ENCODE assay signal across 24 cellular contexts in the genomic region with DNA sequence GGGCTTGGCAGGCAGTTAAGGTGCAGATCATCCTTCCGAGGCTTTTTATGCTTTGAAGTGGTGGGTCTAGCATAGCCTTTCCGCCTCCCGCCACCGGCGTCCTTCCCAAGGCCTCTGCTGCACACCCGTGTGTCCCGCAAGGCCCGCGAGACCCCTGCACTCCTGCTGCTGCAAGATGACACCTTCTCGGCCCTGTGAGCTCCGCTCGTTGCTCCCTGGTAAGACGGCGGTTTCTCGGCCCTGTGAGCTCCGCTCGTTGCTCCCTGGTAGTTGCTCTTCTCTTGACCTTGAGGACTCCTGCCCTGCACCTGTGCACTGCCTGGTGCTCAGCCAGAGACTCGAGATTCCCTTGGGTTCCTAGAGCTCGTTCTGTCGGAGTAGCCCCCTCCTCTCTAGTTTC. TPM values are rescaled to one million over a fixed set of nuclear protein-coding genes. Genes with fewer than 3 reads are reported as not detected.
A peak's percentile ranks its signal among the peaks of the same experiment; 100 is the strongest.
DNase-seq lines count a peak whose midpoint lies in the region; ATAC-seq, FAIRE-seq and TF ChIP-seq lines count a peak whose summit lies in the region.
"Had no signal": no experiment of that assay in that cellular context is flagged by ENCODE, and none has a peak within 500 bp of the region (broad histone marks: within the 10 kb centered on the region; RNA-seq: fewer than 3 reads in every experiment).

No MANE protein-coding gene starts in this region.

- H3K9me3 Mint-ChIP-seq in activated CD8-positive, alpha-beta T cell treated with anti-CD3 and anti-CD28 coated beads for 36 hours, result no peaks in the 10 kb centered on the region
- H3K9me3 Mint-ChIP-seq: CD4-positive, CD25-positive, alpha-beta regulatory T cell; CD8-positive, alpha-beta memory T cell had no signal

- POLR2A ChIA-PET in activated CD8-positive, alpha-beta T cell treated with anti-CD3 and anti-CD28 coated beads for 36 hours (lab: Charles Lee), result no interaction called here

- H3K4me1 ChIP-seq in kidney (ENCODE audit: control insufficient read depth in 1 of 2, insufficient read depth in 1 of 2, low read depth in 1 of 2, low read length in 2 of 2) (no peaks in the 10 kb centered on the region), neuronal stem cell (ENCODE audit: control insufficient read depth in 2 of 2, insufficient read depth in 1 of 2, low read depth in 1 of 2, low read length in 2 of 2) (no peaks in the 10 kb centered on the region)
- H3K4me1 ChIP-seq: BE2C, HAP-1 had no signal

- no peaks in the 10 kb centered on the region for H3K27me3 Mint-ChIP-seq in T-helper 17 cell
- H3K27me3 Mint-ChIP-seq in activated CD8-positive, alpha-beta T cell treated with anti-CD3 and anti-CD28 coated beads for 36 hours, result no peaks in the 10 kb centered on the region
- H3K27me3 Mint-ChIP-seq: CD4-positive, CD25-positive, alpha-beta regulatory T cell had no signal

- no CpG with 5 or more reads among the region's 20 CpGs for WGBS in neuronal stem cell (ENCODE audit: extremely low coverage in 2 of 2, insufficient read length in 2 of 2, insufficient replicate concordance in 1 of 2), 2 donors

- H3K18ac ChIP-seq in neuronal stem cell (ENCODE audit: low read length), result no peak overlapping the region

- no peak overlapping the region for H4K8ac ChIP-seq in neuronal stem cell (ENCODE audit: low read depth, low read length)

- H3K4me2 ChIP-seq in neuronal stem cell (ENCODE audit: insufficient read depth, low read length, poor library complexity, severe bottlenecking), result no peak overlapping the region

- H2AFZ ChIP-seq in neuronal stem cell (ENCODE audit: low read length), result no peak overlapping the region
- H2AFZ ChIP-seq: GM23248 had no signal

- H2BK120ac ChIP-seq in neuronal stem cell (ENCODE audit: low read depth, low read length), result no peak overlapping the region

- no peak overlapping the region for H2AK5ac ChIP-seq in neuronal stem cell (ENCODE audit: low read depth, low read length)

- DNase-seq in T-helper 17 cell (no peak), kidney (peak; percentile 65), neuronal stem cell (ENCODE audit: low spot score) (no peak), midbrain (lab: John Stamatoyannopoulos, UW) (no peak)
- DNase-seq in activated effector memory CD4-positive, alpha-beta T cell treated with Interleukin-2 at 50 U/mL for 16 hours, result no peak
- DNase-seq in activated CD8-positive, alpha-beta T cell treated with anti-CD3 and anti-CD28 coated beads for 36 hours, result no peak
- DNase-seq: ACHN; BE2C; C1 segment of cervical spinal cord; CD4-positive, CD25-positive, alpha-beta regulatory T cell; COR-L47; DMS 273 treated with DMSO at 0.1 percent for 48 hours; DMS53; DND-41; EL; GM23248 had no signal

- H3K9me3 ChIP-seq in T-helper 17 cell (ENCODE audit: control insufficient read depth, low read length, poor library complexity, severe bottlenecking) (no peaks in the 10 kb centered on the region), kidney (ENCODE audit: control insufficient read depth in 1 of 2, low read length in 2 of 2) (no peaks in the 10 kb centered on the region), neuronal stem cell (replicated peaks in 1 of 2; ENCODE audit: control insufficient read depth in 2 of 2, insufficient read depth in 1 of 2, low read depth in 1 of 2, low read length in 2 of 2) (peaks cover 0 to 3% of the 10 kb centered on the region in 2 donors)
- H3K9me3 ChIP-seq: BE2C, HAP-1 had no signal

- no peaks in the 10 kb centered on the region for H3K4me1 Mint-ChIP-seq in T-helper 17 cell
- no peaks in the 10 kb centered on the region for H3K4me1 Mint-ChIP-seq in activated CD8-positive, alpha-beta T cell treated with anti-CD3 and anti-CD28 coated beads for 36 hours (ENCODE audit: low read depth)
- H3K4me1 Mint-ChIP-seq: CD8-positive, alpha-beta memory T cell had no signal

- no peak overlapping the region for H3K4ac ChIP-seq in neuronal stem cell (ENCODE audit: low read length)

- H3K27me3 ChIP-seq in neuronal stem cell (ENCODE audit: control insufficient read depth in 3 of 3, insufficient read depth in 3 of 3, low read depth in 1 of 3, low read length in 3 of 3), result no peaks in the 10 kb centered on the region
- H3K27me3 ChIP-seq: BE2C had no signal

- H2BK12ac ChIP-seq in neuronal stem cell (ENCODE audit: low read length), result no peak overlapping the region

- no peak overlapping the region for H3K23ac ChIP-seq in neuronal stem cell (ENCODE audit: low read depth, low read length, poor library complexity)

- no peak overlapping the region for H2BK15ac ChIP-seq in neuronal stem cell (ENCODE audit: low read length)

- no peak for TF ChIP-seq CTCF in kidney (IDR thresholded peaks at IDR 0.05; ENCODE audit: borderline replicate concordance, extremely low read depth, insufficient read depth)
- TF ChIP-seq CTCF in activated CD8-positive, alpha-beta T cell treated with anti-CD3 and anti-CD28 coated beads for 36 hours (IDR thresholded peaks at IDR 0.05), result no peak

- CTCF ChIA-PET in activated CD8-positive, alpha-beta T cell treated with anti-CD3 and anti-CD28 coated beads for 36 hours (lab: Charles Lee), result interaction anchor here (1.0 to 2.4 kb wide), 2 partner anchors 17 to 195 kb away, joined by 3 to 8 read pairs; no protein-coding TSS in a partner anchor

- no peak overlapping the region for H4K91ac ChIP-seq in neuronal stem cell (ENCODE audit: low read depth, low read length, poor library complexity)

- peak overlapping the region; percentile 72 for H3K27ac Mint-ChIP-seq in T-helper 17 cell
- H3K27ac Mint-ChIP-seq in activated CD8-positive, alpha-beta T cell treated with anti-CD3 and anti-CD28 coated beads for 36 hours, result no peak overlapping the region

- H3K79me1 ChIP-seq in neuronal stem cell (ENCODE audit: low read depth, low read length), result peaks cover 11% of the 10 kb centered on the region

- H3K4me3 ChIP-seq in kidney (ENCODE audit: low read length in 2 of 2) (no peak overlapping the region), neuronal stem cell (ENCODE audit: low read length in 2 of 2) (no peak overlapping the region)
- H3K4me3 ChIP-seq: GM12878, GM23248, HAP-1 had no signal

- FAIRE-seq in kidney (lab: Jason Lieb, UNC), result no peak
- FAIRE-seq: A204.1, GM12878, GM19239 had no signal

- H3K4me3 Mint-ChIP-seq in T-helper 17 cell, result no peak overlapping the region
- H3K4me3 Mint-ChIP-seq in activated CD8-positive, alpha-beta T cell treated with anti-CD3 and anti-CD28 coated beads for 36 hours, result no peak overlapping the region
- H3K4me3 Mint-ChIP-seq: CD4-positive, CD25-positive, alpha-beta regulatory T cell; CD8-positive, alpha-beta memory T cell had no signal

- H3K14ac ChIP-seq in neuronal stem cell (ENCODE audit: low read length), result no peak overlapping the region

- no peak for ATAC-seq in T-helper 17 cell
- no peak for ATAC-seq in activated CD8-positive, alpha-beta T cell treated with anti-CD3 and anti-CD28 coated beads for 36 hours
- ATAC-seq: GM12878 had no signal

- peak overlapping the region; percentile 10 for H2BK5ac ChIP-seq in neuronal stem cell (ENCODE audit: low read length)

- intact Hi-C loops in kidney (cut with DNase I), result no loop called here
- intact Hi-C loops in activated CD8-positive, alpha-beta T cell treated with anti-CD3 and anti-CD28 coated beads for 36 hours (cut with micrococcal nuclease), result no loop called here

- H3K27ac ChIP-seq in kidney (ENCODE audit: low read depth in 2 of 2, low read length in 2 of 2) (no peak overlapping the region), neuronal stem cell (replicated peaks; ENCODE audit: low read length) (no peak overlapping the region)
- H3K27ac ChIP-seq: GM23248 had no signal

- no peaks in the 10 kb centered on the region for H3K36me3 ChIP-seq in kidney (ENCODE audit: control insufficient read depth in 1 of 2, insufficient read depth in 2 of 2, low read length in 2 of 2)
- peaks cover 37 to 92% of the 10 kb centered on the region in 2 donors for H3K36me3 ChIP-seq in neuronal stem cell (replicated peaks in 1 of 2; ENCODE audit: control insufficient read depth in 2 of 2, insufficient read depth in 2 of 2, low read length in 2 of 2)

- H3K9ac ChIP-seq in kidney (ENCODE audit: low read length in 2 of 2) (no peak overlapping the region), neuronal stem cell (ENCODE audit: low read depth, low read length, poor library complexity) (no peak overlapping the region)
- H3K9ac ChIP-seq: GM23248 had no signal

- no peaks in the 10 kb centered on the region for H3K36me3 Mint-ChIP-seq in T-helper 17 cell (ENCODE audit: low read depth)
- H3K36me3 Mint-ChIP-seq in activated CD8-positive, alpha-beta T cell treated with anti-CD3 and anti-CD28 coated beads for 36 hours (ENCODE audit: low read depth), result peaks cover 32% of the 10 kb centered on the region
- H3K36me3 Mint-ChIP-seq: CD4-positive, CD25-positive, alpha-beta regulatory T cell; CD8-positive, alpha-beta memory T cell had no signal

RNA-seq across cellular contexts. Expression of a gene that starts 17.9 kb away (rescaled TPM):
- total RNA-seq in T-helper 17 cell (10 to 100 TPM; 47.5 to 54.8 TPM), kidney (40.5 TPM)
- polyA plus RNA-seq in kidney (ENCODE audit: insufficient read depth, low read depth, low replicate concordance), result 41.1 TPM
- polyA plus RNA-seq in neuronal stem cell (2013, experiment 1 of 2), result 30.9 TPM
- 33.3 TPM for polyA plus RNA-seq in neuronal stem cell (2013, experiment 2 of 2)
- 10 to 100 TPM; 87.2 to 98.1 TPM for total RNA-seq in activated CD8-positive, alpha-beta T cell treated with anti-CD3 and anti-CD28 coated beads for 36 hours

RNA-seq across cellular contexts. Expression of a gene that starts 21.0 kb away (rescaled TPM):
- total RNA-seq in T-helper 17 cell (under 1 TPM; 0.25 to 0.57 TPM), kidney (0.94 TPM)
- polyA plus RNA-seq in kidney (ENCODE audit: insufficient read depth, low read depth, low replicate concordance), result 0.41 TPM
- 50.8 TPM for polyA plus RNA-seq in neuronal stem cell (2013, experiment 1 of 2)
- 52.2 TPM for polyA plus RNA-seq in neuronal stem cell (2013, experiment 2 of 2)
- total RNA-seq in activated CD8-positive, alpha-beta T cell treated with anti-CD3 and anti-CD28 coated beads for 36 hours, result 10 to 100 TPM; 39.4 to 41.4 TPM

RNA-seq across cellular contexts. Expression of a gene that starts 49.8 kb away (rescaled TPM):
- 1 to 10 TPM; 4.3 to 7.1 TPM for total RNA-seq in T-helper 17 cell
- total RNA-seq in kidney, result 41.3 TPM
- 100 TPM for polyA plus RNA-seq in kidney (ENCODE audit: insufficient read depth, low read depth, low replicate concordance)
- polyA plus RNA-seq in neuronal stem cell (2013, experiment 1 of 2), result 13.9 TPM
- polyA plus RNA-seq in neuronal stem cell (2013, experiment 2 of 2), result 11.4 TPM
- total RNA-seq in activated CD8-positive, alpha-beta T cell treated with anti-CD3 and anti-CD28 coated beads for 36 hours, result 10 to 100 TPM in 1 of 2 experiments, 1 to 10 TPM in 1; 9.0 to 11.9 TPM

RNA-seq across cellular contexts. Expression of a gene that starts 54.5 kb away (rescaled TPM):
- total RNA-seq in T-helper 17 cell (not detected), kidney (0.06 TPM)
- polyA plus RNA-seq in kidney (ENCODE audit: insufficient read depth, low read depth, low replicate concordance), result 0.15 TPM
- polyA plus RNA-seq in neuronal stem cell (2013, experiment 1 of 2), result not detected
- polyA plus RNA-seq in neuronal stem cell (2013, experiment 2 of 2), result not detected
- not detected for total RNA-seq in activated CD8-positive, alpha-beta T cell treated with anti-CD3 and anti-CD28 coated beads for 36 hours
- total RNA-seq: CD4-positive, CD25-positive, alpha-beta regulatory T cell; CD8-positive, alpha-beta memory T cell; G401; GM12878; GM23248; H4; HT-29 had no signal

Comparison
In these comparisons a context has a peak if more than half of its experiments do, and no peak if none do; other contexts are left out.
1. RNA of a gene that starts 21.0 kb away (total RNA-seq): 39.4 to 41.4 TPM in activated CD8-positive, alpha-beta T cell treated with anti-CD3 and anti-CD28 coated beads for 36 hours; 0.94 TPM in kidney (single experiment) and 0.25 to 0.57 TPM in T-helper 17 cell; every median in the first group is over 10 times any median in the second.